23 cellular contexts compared by ENCODE assay signal in genomic region chr2:120354467-120354866, GRCh38. TPM values are rescaled to one million over a fixed set of nuclear protein-coding genes. Genes with fewer than 3 reads are reported as not detected.
"Had no signal": no experiment of that assay in that cellular context is flagged by ENCODE, and none has a peak within 500 bp of the region (broad histone marks: within the 10 kb centered on the region; RNA-seq: fewer than 3 reads in every experiment).

No MANE protein-coding gene starts in this region.

- ATAC-seq: activated CD8-positive, alpha-beta T cell treated with anti-CD3 and anti-CD28 coated beads for 36 hours; activated naive CD4-positive, alpha-beta T cell treated with anti-CD3 and anti-CD28 coated beads, Interleukin-2, amount 50 U/mL, for 72 hours; activated naive CD8-positive, alpha-beta T cell treated with anti-CD3 and anti-CD28 coated beads, Interleukin-2, amount 50 U/mL, for 24 hours; body of pancreas; SK-N-SH treated with all-trans-retinoic acid at 6 μM for 48 hours had no signal

- H3K4me3 ChIP-seq: ascending aorta, body of pancreas, Peyer's patch, SJSA1 had no signal

- H3K27me3 ChIP-seq: ascending aorta, body of pancreas, Peyer's patch, SJSA1 had no signal

- DNase-seq: activated CD4-positive, alpha-beta T cell treated with anti-CD3 and anti-CD28 coated beads for 4 hours; activated CD8-positive, alpha-beta memory T cell treated with anti-CD3 and anti-CD28 coated beads, Interleukin-2, amount 50 U/mL, for 4 hours; activated CD8-positive, alpha-beta T cell treated with anti-CD3 and anti-CD28 coated beads for 36 hours; activated effector memory CD4-positive, alpha-beta T cell treated with Interleukin-2 at 50 U/mL for 16 hours; activated naive CD4-positive, alpha-beta T cell treated with Interleukin-2 at 50 U/mL for 16 hours; activated naive CD8-positive, alpha-beta T cell treated with anti-CD3 and anti-CD28 coated beads, Interleukin-2, amount 50 U/mL, for 24 hours; activated T-cell treated with anti-CD3 and anti-CD28 coated beads, Interleukin-2, amount 50 U/mL, for 1 hour; amniotic stem cell; body of pancreas; KG1; NCI-H1048; NCI-H146; NCI-H187 treated with DMSO at 0.1 percent for 48 hours; NCI-H2081 treated with DMSO at 0.1 percent for 48 hours; NCI-H446 treated with DMSO at 0.1 percent for 48 hours; NCI-H69; Peyer's patch; SHP77; SW 1271 had no signal

- H3K36me3 ChIP-seq: ascending aorta, Peyer's patch, SJSA1 had no signal

RNA-seq across cellular contexts. Expression of gene INHBB, which starts 8.5 kb away (rescaled TPM):
- total RNA-seq: activated CD8-positive, alpha-beta T cell treated with anti-CD3 and anti-CD28 coated beads for 36 hours; activated naive CD4-positive, alpha-beta T cell treated with anti-CD3 and anti-CD28 coated beads, Interleukin-2, amount 50 U/mL, for 72 hours had no signal
